Comparison of ENCODE assay signal across 34 cellular contexts in the genomic region with DNA sequence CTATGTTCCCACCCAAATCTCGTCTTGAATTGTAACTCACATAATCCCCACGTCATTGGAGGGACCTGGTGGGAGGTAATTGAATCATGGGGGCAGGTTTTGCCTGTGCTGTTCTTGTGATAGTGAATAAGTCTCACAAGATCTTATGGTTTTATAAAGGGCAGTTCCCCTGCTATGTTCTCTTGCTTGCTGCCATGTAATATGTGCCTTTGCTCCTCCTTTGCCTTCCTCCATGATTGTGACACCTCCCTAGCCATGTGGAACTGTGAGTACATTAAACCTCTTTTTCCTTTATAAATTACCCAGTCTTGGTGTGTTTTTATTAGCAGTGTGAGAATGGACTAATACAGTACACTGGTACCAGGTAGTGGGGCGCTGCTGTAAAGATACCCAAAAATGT.
"Had no signal": no experiment of that assay in that cellular context is flagged by ENCODE, and none has a peak within 500 bp of the region (broad histone marks: within the 10 kb centered on the region; RNA-seq: fewer than 3 reads in every experiment).

No MANE protein-coding gene starts in this region.

- DNase-seq: Karpas-422, Kasumi-1, MG63, MM.1S, MV-4-11, NCI-H1048, NCI-H1092, NCI-H1092 treated with DMSO at 0.1 percent for 48 hours, NCI-H1105, NCI-H1105 treated with DMSO at 0.1 percent for 48 hours, NCI-H1417, NCI-H1417 treated with DMSO at 0.1 percent for 48 hours, NCI-H1436, NCI-H1436 treated with DMSO at 0.1 percent for 48 hours, NCI-H146, NCI-H1694, NCI-H1694 treated with DMSO at 0.1 percent for 48 hours, NCI-H187, NCI-H187 treated with DMSO at 0.1 percent for 48 hours, NCI-H1930, NCI-H2029, NCI-H2029 treated with DMSO at 0.1 percent for 48 hours, NCI-H2081, NCI-H2081 treated with DMSO at 0.1 percent for 48 hours, NCI-H2107, NCI-H2171, NCI-H2171 treated with DMSO at 0.1 percent for 48 hours, NCI-H2227 treated with DMSO at 0.1 percent for 48 hours, NCI-H226, NCI-H345, NCI-H446, NCI-H446 treated with DMSO at 0.1 percent for 48 hours, NCI-H510A, NCI-H510A treated with DMSO at 0.1 percent for 48 hours had no signal

- H3K36me3 ChIP-seq: MG63 had no signal

- H3K27me3 ChIP-seq: MG63 had no signal

- H3K9me3 ChIP-seq: MG63 had no signal

- H3K4me3 ChIP-seq: MG63 had no signal
